8 cellular contexts compared by ENCODE assay signal in genomic region chr6:106085984-106086832, GRCh38. TPM values are rescaled to one million over a fixed set of nuclear protein-coding genes. Genes with fewer than 3 reads are reported as not detected.
DNase-seq lines count a peak whose midpoint lies in the region; ATAC-seq and TF ChIP-seq lines count a peak whose summit lies in the region.

PRDM1 (plus strand) TSS chr6:106086336; CDS start chr6:106086554, 218 bp downstream.

- H3K9me2 ChIP-seq in Karpas-422 (replicated peaks; ENCODE audit: insufficient read depth, low read length), result no peaks in the 10 kb centered on the region

- DNase-seq in ELF-1 (ENCODE audit: low read depth, low spot score) (peak; percentile 91), Karpas-422 (peak; percentile 83), SIG-M5 treated with dmso at 0.1 percent for 504 hours (lab: John Stamatoyannopoulos, UW; ENCODE audit: unreplicated experiment) (peak; percentile 91), activated gamma-delta T cell treated with Interleukin-2 at 50 U/mL for 16 hours (peak; percentile 67), glomerular endothelial cell (ENCODE audit: extremely low read depth, low read depth, low spot score) (no peak), ovary (peak; percentile 66 to 81 (median 74)), tibial nerve (ENCODE audit: low spot score in 2 of 2) (peak; percentile 58 to 69)

- no peaks in the 10 kb centered on the region for H3K79me2 ChIP-seq in Karpas-422 (ENCODE audit: low read length)

- intact Hi-C loops in ovary (cut with DNase I), result loop anchor here in 3 of 4 donors (10.0 kb wide), 4 partner anchors 91 to 601 kb away; no protein-coding TSS in a partner anchor

- no peaks in the 10 kb centered on the region for H3K9me3 ChIP-seq in Karpas-422 (ENCODE audit: low read length)
- no peaks in the 10 kb centered on the region for H3K9me3 ChIP-seq in ovary
- no peaks in the 10 kb centered on the region for H3K9me3 ChIP-seq in tibial nerve

- ATAC-seq in GM21825 (IDR thresholded peaks at IDR 0.05; ENCODE audit: unreplicated experiment), result peak; percentile 75

- H2AFZ ChIP-seq in Karpas-422 (ENCODE audit: low read length), result peak within 1 kb of the TSS; percentile 68

- 1% methylated on average over 44 of the region's 44 CpGs for WGBS in ovary, 3 donors
- 1% methylated on average over 44 of the region's 44 CpGs for WGBS in tibial nerve, 2 donors

- H3K36me3 ChIP-seq in Karpas-422 (ENCODE audit: insufficient read depth, low read length) (no peaks in the 10 kb centered on the region), ovary (no peaks in the 10 kb centered on the region), tibial nerve (no peaks in the 10 kb centered on the region)

- H3K27ac ChIP-seq in Karpas-422 (ENCODE audit: low read length) (peak within 1 kb of the TSS; percentile 76), ovary (peak within 1 kb of the TSS in 1 of 2 donors; percentile 59), tibial nerve (peak within 1 kb of the TSS in 3 of 4 donors; percentile 42 to 73 (median 67))

- peak within 1 kb of the TSS; percentile 47 for H3K9ac ChIP-seq in Karpas-422 (ENCODE audit: low read length)

- H3K4me2 ChIP-seq in Karpas-422 (ENCODE audit: low read depth, low read length, poor library complexity, severe bottlenecking), result peak within 1 kb of the TSS; percentile 92

- peak in 1 of 3 donors; percentile 11 for TF ChIP-seq CTCF in ovary (IDR thresholded peaks at IDR 0.05)
- TF ChIP-seq CTCF in tibial nerve (IDR thresholded peaks at IDR 0.05), result peak in 2 of 5 experiments; percentile 19 to 38

- TF ChIP-seq EP300 in ovary (IDR thresholded peaks at IDR 0.05) (no peak), tibial nerve (IDR thresholded peaks at IDR 0.05) (peak in 1 of 2 donors; percentile 73)

- H4K20me1 ChIP-seq in Karpas-422 (ENCODE audit: insufficient read depth, low read depth, low read length), result no peaks in the 10 kb centered on the region

- TF ChIP-seq POLR2A in ovary (IDR thresholded peaks at IDR 0.05), result peak; percentile 20
- peak in 1 of 2 donors; percentile 41 for TF ChIP-seq POLR2A in tibial nerve (IDR thresholded peaks at IDR 0.05)

- H3K4me3 ChIP-seq in Karpas-422 (ENCODE audit: low read length) (peak within 1 kb of the TSS; percentile 69), ovary (peak within 1 kb of the TSS; percentile 51), tibial nerve (peak within 1 kb of the TSS; percentile 19 to 51 (median 44))

- H3K27me3 ChIP-seq in Karpas-422 (ENCODE audit: low read length) (peaks cover 2% of the 10 kb centered on the region; the same call in 1 of the 2 replicates), ovary (no peaks in the 10 kb centered on the region), tibial nerve (peaks cover 0 to 23% of the 10 kb centered on the region in 2 donors)

- H3K4me1 ChIP-seq in Karpas-422 (ENCODE audit: low read length) (peaks cover 62% of the 10 kb centered on the region), ovary (ENCODE audit: insufficient read depth) (peaks cover 2% of the 10 kb centered on the region), tibial nerve (peaks cover 0 to 33% (median 10%) of the 10 kb centered on the region in 4 donors)

RNA-seq across cellular contexts. Expression of gene PRDM1, which starts in this region (rescaled TPM):
- total RNA-seq in Karpas-422 (2014; rRNA removed; shearing (Covaris generic); ENCODE audit: low replicate concordance), result 0.11 and 0.54 TPM in 2 replicates
- total RNA-seq in glomerular endothelial cell (3.8 and 11.7 TPM in 2 replicates), ovary (10 to 100 TPM in 1 of 7 donors, 1 to 10 TPM in 6; 3.5 to 10.6 (median 4.4) TPM), tibial nerve (10 to 100 TPM in 1 of 4 donors, 1 to 10 TPM in 3; 2.1 to 17.3 (median 5.6) TPM)
- polyA plus RNA-seq in ovary, result 1 to 10 TPM; 2.7 to 7.2 TPM

Comparison
In these comparisons a context has a peak if more than half of its experiments do, and no peak if none do; other contexts are left out.
1. Peak in DNase-seq, H3K4me3 ChIP-seq, H3K27ac ChIP-seq, H3K9ac ChIP-seq and H3K4me2 ChIP-seq in Karpas-422; RNA of the gene not detected or under 1 TPM.